In the genomic region with DNA sequence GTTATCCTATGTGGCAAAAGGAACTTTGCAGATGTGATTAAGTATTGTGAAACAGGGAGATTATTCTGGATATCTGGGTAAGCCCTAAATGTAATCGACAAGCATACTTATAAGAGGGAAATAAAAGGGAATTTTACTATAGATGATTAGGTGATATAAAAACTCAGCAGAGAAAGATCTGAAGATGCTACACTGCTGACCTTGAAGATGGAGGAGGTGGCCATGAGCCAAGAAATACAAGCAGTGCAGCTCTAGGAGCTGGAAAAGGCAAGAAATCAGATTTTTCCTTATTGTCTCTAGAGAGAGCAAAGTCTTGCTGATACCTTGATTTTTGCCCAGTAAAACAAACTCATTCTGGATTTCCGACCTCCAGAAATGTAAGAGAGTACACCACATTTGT, we compare ENCODE assay signal across 14 cellular contexts.
"Had no signal": no experiment of that assay in that cellular context is flagged by ENCODE, and none has a peak within 500 bp of the region (broad histone marks: within the 10 kb centered on the region; RNA-seq: fewer than 3 reads in every experiment).

No MANE protein-coding gene starts in this region.

- H3K27ac ChIP-seq: body of pancreas, neural progenitor cell, sigmoid colon had no signal

- DNase-seq: activated CD4-positive, alpha-beta T cell treated with anti-CD3 and anti-CD28 coated beads for 36 hours; activated CD8-positive, alpha-beta T cell treated with anti-CD3 and anti-CD28 coated beads for 36 hours; activated effector memory CD4-positive, alpha-beta T cell treated with anti-CD3 and anti-CD28 coated beads, Interleukin-2, amount 50 U/mL, for 16 hours; activated T-cell treated with anti-CD3 and anti-CD28 coated beads, Interleukin-2, amount 50 U/mL, for 4 hours; body of pancreas; mammary epithelial cell; naive B cell; sigmoid colon; stimulated activated CD4-positive, alpha-beta T cell treated with anti-CD3 and anti-CD28 coated beads, Interleukin-2, amount 100 ng/mL, for 24 hours had no signal

- H3K4me1 ChIP-seq: body of pancreas had no signal

- H3K27ac Mint-ChIP-seq: activated CD4-positive, alpha-beta T cell treated with anti-CD3 and anti-CD28 coated beads for 36 hours; activated CD8-positive, alpha-beta T cell treated with anti-CD3 and anti-CD28 coated beads for 36 hours; neural progenitor cell; stimulated activated effector memory CD8-positive, alpha-beta T cell treated with anti-CD3 and anti-CD28 coated beads, Interleukin-12 subunit alpha, Interleukin-12 subunit beta, amount 100 ng/mL, for 72 hours; T-helper 1 cell treated with Interleukin-12 subunit alpha and Interleukin-12 subunit beta and Interleukin-4 antibody, amounts not matched to agents 30 μg/mL and 1 μg/mL, for 36 hours had no signal

- H3K9me3 Mint-ChIP-seq: activated CD8-positive, alpha-beta T cell treated with anti-CD3 and anti-CD28 coated beads for 36 hours; activated naive CD4-positive, alpha-beta T cell treated with anti-CD3 and anti-CD28 coated beads, Interleukin-2, amount 50 U/mL, for 24 hours; activated T-cell treated with anti-CD3 and anti-CD28 coated beads, Interleukin-2, amount 50 U/mL, for 4 hours; naive B cell; neural progenitor cell; stimulated activated effector memory CD8-positive, alpha-beta T cell treated with anti-CD3 and anti-CD28 coated beads, Interleukin-12 subunit alpha, Interleukin-12 subunit beta, amount 100 ng/mL, for 72 hours; T-helper 1 cell treated with Interleukin-12 subunit alpha and Interleukin-12 subunit beta and Interleukin-4 antibody, amounts not matched to agents 30 μg/mL and 1 μg/mL, for 36 hours had no signal

- ATAC-seq: activated CD4-positive, alpha-beta T cell treated with anti-CD3 and anti-CD28 coated beads for 36 hours; activated CD8-positive, alpha-beta T cell treated with anti-CD3 and anti-CD28 coated beads for 36 hours; activated T-cell treated with anti-CD3 and anti-CD28 coated beads, Interleukin-2, amount 50 U/mL, for 4 hours; body of pancreas; stimulated activated effector memory CD8-positive, alpha-beta T cell treated with anti-CD3 and anti-CD28 coated beads, Interleukin-12 subunit alpha, Interleukin-12 subunit beta, amount 100 ng/mL, for 72 hours had no signal

- H3K9me3 ChIP-seq: body of pancreas, sigmoid colon had no signal

- H3K4me3 ChIP-seq: body of pancreas, neural progenitor cell, sigmoid colon had no signal

- FAIRE-seq: islet of Langerhans had no signal

- H3K4me3 Mint-ChIP-seq: activated CD4-positive, alpha-beta T cell treated with anti-CD3 and anti-CD28 coated beads for 36 hours; activated CD8-positive, alpha-beta T cell treated with anti-CD3 and anti-CD28 coated beads for 36 hours; activated naive CD4-positive, alpha-beta T cell treated with anti-CD3 and anti-CD28 coated beads, Interleukin-2, amount 50 U/mL, for 24 hours; activated T-cell treated with anti-CD3 and anti-CD28 coated beads, Interleukin-2, amount 50 U/mL, for 4 hours; naive B cell; neural progenitor cell; stimulated activated effector memory CD8-positive, alpha-beta T cell treated with anti-CD3 and anti-CD28 coated beads, Interleukin-12 subunit alpha, Interleukin-12 subunit beta, amount 100 ng/mL, for 72 hours; T-helper 1 cell treated with Interleukin-12 subunit alpha and Interleukin-12 subunit beta and Interleukin-4 antibody, amounts not matched to agents 30 μg/mL and 1 μg/mL, for 36 hours had no signal

- H3K36me3 Mint-ChIP-seq: stimulated activated effector memory CD8-positive, alpha-beta T cell treated with anti-CD3 and anti-CD28 coated beads, Interleukin-12 subunit alpha, Interleukin-12 subunit beta, amount 100 ng/mL, for 72 hours had no signal

- H3K4me1 Mint-ChIP-seq: neural progenitor cell had no signal

- H3K36me3 ChIP-seq: neural progenitor cell, sigmoid colon had no signal

- H3K27me3 Mint-ChIP-seq: activated CD4-positive, alpha-beta T cell treated with anti-CD3 and anti-CD28 coated beads for 36 hours; activated CD8-positive, alpha-beta T cell treated with anti-CD3 and anti-CD28 coated beads for 36 hours; activated naive CD4-positive, alpha-beta T cell treated with anti-CD3 and anti-CD28 coated beads, Interleukin-2, amount 50 U/mL, for 24 hours; naive B cell had no signal
